ENCODE assay signal across 3 cellular contexts in the genomic region with DNA sequence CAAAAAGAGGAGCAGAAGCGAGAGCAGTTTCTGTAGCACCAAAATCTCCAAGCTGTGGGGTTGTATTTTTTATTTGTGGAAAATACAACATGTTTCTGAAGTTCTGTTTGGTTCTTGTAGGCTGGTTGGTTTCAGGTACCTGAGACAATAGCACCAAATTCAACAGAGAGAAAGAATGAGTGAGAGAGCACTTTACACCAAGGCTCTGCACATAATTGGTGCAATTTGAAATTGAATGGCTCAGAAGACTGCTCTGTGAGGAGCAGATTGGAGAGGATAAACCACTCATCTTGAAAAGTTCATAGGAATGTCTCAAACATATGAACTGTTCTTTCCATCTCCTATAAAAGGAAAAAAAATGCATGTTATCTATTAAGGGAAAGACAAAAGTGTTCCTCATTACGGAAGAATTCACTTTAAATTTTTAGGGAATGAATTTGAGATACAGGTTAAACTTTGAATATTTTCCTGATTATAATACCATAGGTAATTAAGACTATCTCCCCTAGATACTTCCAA.
TF ChIP-seq lines count a peak whose summit lies in the region.

No MANE protein-coding gene starts in this region.

TF ChIP-seq in SK-N-SH, 30 proteins besides CTCF, POLR2A, EP300 and RAD21:
- TF ChIP-seq TEAD4 (IDR thresholded peaks at IDR 0.05; ENCODE audit: borderline replicate concordance, insufficient read depth): no peak
- TF ChIP-seq TCF12 (IDR thresholded peaks at IDR 0.05): 0 out of 2 replicates have a peak, but pooled peaks have one; percentile 6
TF ChIP-seq in SK-N-SH: peak in this region for 1.

TF ChIP-seq in SK-N-SH treated with all-trans-retinoic acid at 6 μM for 48 hours, 23 proteins besides CTCF, POLR2A, EP300 and RAD21:
- TF ChIP-seq, protein P1, sequence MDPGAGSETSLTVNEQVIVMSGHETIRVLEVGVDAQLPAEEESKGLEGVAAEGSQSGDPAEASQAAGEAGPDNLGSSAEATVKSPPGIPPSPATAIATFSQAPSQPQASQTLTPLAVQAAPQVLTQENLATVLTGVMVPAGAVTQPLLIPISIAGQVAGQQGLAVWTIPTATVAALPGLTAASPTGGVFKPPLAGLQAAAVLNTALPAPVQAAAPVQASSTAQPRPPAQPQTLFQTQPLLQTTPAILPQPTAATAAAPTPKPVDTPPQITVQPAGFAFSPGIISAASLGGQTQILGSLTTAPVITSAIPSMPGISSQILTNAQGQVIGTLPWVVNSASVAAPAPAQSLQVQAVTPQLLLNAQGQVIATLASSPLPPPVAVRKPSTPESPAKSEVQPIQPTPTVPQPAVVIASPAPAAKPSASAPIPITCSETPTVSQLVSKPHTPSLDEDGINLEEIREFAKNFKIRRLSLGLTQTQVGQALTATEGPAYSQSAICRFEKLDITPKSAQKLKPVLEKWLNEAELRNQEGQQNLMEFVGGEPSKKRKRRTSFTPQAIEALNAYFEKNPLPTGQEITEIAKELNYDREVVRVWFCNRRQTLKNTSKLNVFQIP (CRISPR knock-in tag; IDR thresholded peaks at IDR 0.05; ENCODE audit: borderline replicate concordance, low read depth): no peak
- TF ChIP-seq BACH2 (CRISPR knock-in tag; IDR thresholded peaks at IDR 0.05; ENCODE audit: borderline replicate concordance) (no peak), ZNF565 (CRISPR knock-in tag; conservative IDR thresholded peaks at IDR 0.05; ENCODE audit: low read depth) (no peak), PPARA (CRISPR knock-in tag; IDR thresholded peaks at IDR 0.05; ENCODE audit: borderline replicate concordance) (no peak), CSDC2 (CRISPR knock-in tag; IDR thresholded peaks at IDR 0.05) (no peak), ZFP30 (CRISPR knock-in tag; IDR thresholded peaks at IDR 0.05) (no peak), RARB (CRISPR knock-in tag; IDR thresholded peaks at IDR 0.05) (no peak), TOX (CRISPR knock-in tag; IDR thresholded peaks at IDR 0.05; ENCODE audit: borderline replicate concordance) (no peak), GLIS3 (CRISPR knock-in tag; IDR thresholded peaks at IDR 0.05) (no peak), ZC3H10 (CRISPR knock-in tag; IDR thresholded peaks at IDR 0.05) (no peak), ZFP3 (CRISPR knock-in tag; IDR thresholded peaks at IDR 0.05) (no peak), OSR1 (CRISPR knock-in tag; IDR thresholded peaks at IDR 0.05) (no peak), SNAI2 (CRISPR knock-in tag; IDR thresholded peaks at IDR 0.05) (no peak), ARNTL (CRISPR knock-in tag; IDR thresholded peaks at IDR 0.05; ENCODE audit: borderline replicate concordance, low read depth) (no peak)
- TF ChIP-seq, protein P2, sequence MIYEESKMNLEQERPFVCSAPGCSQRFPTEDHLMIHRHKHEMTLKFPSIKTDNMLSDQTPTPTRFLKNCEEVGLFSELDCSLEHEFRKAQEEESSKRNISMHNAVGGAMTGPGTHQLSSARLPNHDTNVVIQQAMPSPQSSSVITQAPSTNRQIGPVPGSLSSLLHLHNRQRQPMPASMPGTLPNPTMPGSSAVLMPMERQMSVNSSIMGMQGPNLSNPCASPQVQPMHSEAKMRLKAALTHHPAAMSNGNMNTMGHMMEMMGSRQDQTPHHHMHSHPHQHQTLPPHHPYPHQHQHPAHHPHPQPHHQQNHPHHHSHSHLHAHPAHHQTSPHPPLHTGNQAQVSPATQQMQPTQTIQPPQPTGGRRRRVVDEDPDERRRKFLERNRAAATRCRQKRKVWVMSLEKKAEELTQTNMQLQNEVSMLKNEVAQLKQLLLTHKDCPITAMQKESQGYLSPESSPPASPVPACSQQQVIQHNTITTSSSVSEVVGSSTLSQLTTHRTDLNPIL (CRISPR knock-in tag; IDR thresholded peaks at IDR 0.05; ENCODE audit: low read depth): no peak
- TF ChIP-seq, protein P3, sequence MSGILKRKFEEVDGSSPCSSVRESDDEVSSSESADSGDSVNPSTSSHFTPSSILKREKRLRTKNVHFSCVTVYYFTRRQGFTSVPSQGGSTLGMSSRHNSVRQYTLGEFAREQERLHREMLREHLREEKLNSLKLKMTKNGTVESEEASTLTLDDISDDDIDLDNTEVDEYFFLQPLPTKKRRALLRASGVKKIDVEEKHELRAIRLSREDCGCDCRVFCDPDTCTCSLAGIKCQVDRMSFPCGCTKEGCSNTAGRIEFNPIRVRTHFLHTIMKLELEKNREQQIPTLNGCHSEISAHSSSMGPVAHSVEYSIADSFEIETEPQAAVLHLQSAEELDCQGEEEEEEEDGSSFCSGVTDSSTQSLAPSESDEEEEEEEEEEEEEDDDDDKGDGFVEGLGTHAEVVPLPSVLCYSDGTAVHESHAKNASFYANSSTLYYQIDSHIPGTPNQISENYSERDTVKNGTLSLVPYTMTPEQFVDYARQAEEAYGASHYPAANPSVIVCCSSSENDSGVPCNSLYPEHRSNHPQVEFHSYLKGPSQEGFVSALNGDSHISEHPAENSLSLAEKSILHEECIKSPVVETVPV (CRISPR knock-in tag; IDR thresholded peaks at IDR 0.05): no peak

TF ChIP-seq in H1, 55 proteins besides CTCF, POLR2A, EP300 and RAD21:
- TF ChIP-seq TAF7 (optimal IDR thresholded peaks at IDR 0.05; ENCODE audit: borderline replicate concordance, low read depth, low read length) (no peak), EZH2 (IDR thresholded peaks at IDR 0.05; ENCODE audit: low read depth, low read length, severe bottlenecking) (no peak), HDAC6 (IDR thresholded peaks at IDR 0.05; ENCODE audit: low read depth, low read length) (no peak), KDM1A (IDR thresholded peaks at IDR 0.05; ENCODE audit: borderline replicate concordance, low read length) (no peak), YY1 (IDR thresholded peaks at IDR 0.05; ENCODE audit: low read depth, low read length) (no peak), RNF2 (IDR thresholded peaks at IDR 0.05; ENCODE audit: borderline replicate concordance, low read depth, low read length, missing control alignments, poor library complexity, severe bottlenecking) (no peak), MAFK (IDR thresholded peaks at IDR 0.05; ENCODE audit: low read depth, low read length) (no peak), GTF2F1 (IDR thresholded peaks at IDR 0.05; ENCODE audit: borderline replicate concordance, low read depth, low read length) (no peak), SIN3A (conservative IDR thresholded peaks at IDR 0.05 in 1 of 2, IDR thresholded peaks at IDR 0.05 in 1 of 2; ENCODE audit: low read depth in 1 of 2, low read length in 2 of 2) (no peak), TCF12 (IDR thresholded peaks at IDR 0.05; ENCODE audit: low read depth, low read length) (no peak)
- TF ChIP-seq, protein P4, sequence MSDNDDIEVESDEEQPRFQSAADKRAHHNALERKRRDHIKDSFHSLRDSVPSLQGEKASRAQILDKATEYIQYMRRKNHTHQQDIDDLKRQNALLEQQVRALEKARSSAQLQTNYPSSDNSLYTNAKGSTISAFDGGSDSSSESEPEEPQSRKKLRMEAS (IDR thresholded peaks at IDR 0.05): no peak
- TF ChIP-seq, protein P5, sequence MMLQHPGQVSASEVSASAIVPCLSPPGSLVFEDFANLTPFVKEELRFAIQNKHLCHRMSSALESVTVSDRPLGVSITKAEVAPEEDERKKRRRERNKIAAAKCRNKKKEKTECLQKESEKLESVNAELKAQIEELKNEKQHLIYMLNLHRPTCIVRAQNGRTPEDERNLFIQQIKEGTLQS (IDR thresholded peaks at IDR 0.05; ENCODE audit: insufficient read depth, low read depth, low read length): no peak
